Comparison of ENCODE assay signal across 9 cellular contexts in genomic region chr7:118590107-118590506, GRCh38.
DNase-seq lines count a peak whose midpoint lies in the region; ATAC-seq, FAIRE-seq and TF ChIP-seq lines count a peak whose summit lies in the region.
"Had no signal": no experiment of that assay in that cellular context is flagged by ENCODE, and none has a peak within 500 bp of the region (broad histone marks: within the 10 kb centered on the region; RNA-seq: fewer than 3 reads in every experiment).

No MANE protein-coding gene starts in this region.

- H3K4me1 ChIP-seq in mammary epithelial cell (ENCODE audit: insufficient read depth, low read length) (no peaks in the 10 kb centered on the region), prostate gland (replicated peaks) (no peaks in the 10 kb centered on the region)

- peak; percentile 77 for ATAC-seq in GM19397 (IDR thresholded peaks at IDR 0.05; ENCODE audit: unreplicated experiment)
- ATAC-seq in HG03565 (IDR thresholded peaks at IDR 0.05; ENCODE audit: unreplicated experiment) = peak; percentile 81

- in situ Hi-C loops in mammary epithelial cell (cut with MboI; ENCODE audit: low sequenced_read_pairs in 2 of 2) = no loop called here

- H2AFZ ChIP-seq in mammary epithelial cell (ENCODE audit: low read depth, low read length) = no peak overlapping the region

- no peaks in the 10 kb centered on the region for H3K36me3 ChIP-seq in mammary epithelial cell (ENCODE audit: insufficient read depth, low read length)
- H3K36me3 ChIP-seq in prostate gland = no peaks in the 10 kb centered on the region

- WGBS in mammary epithelial cell (ENCODE audit: low coverage, missing lambda C conversion rate) = 28% methylated on average over 2 of the region's 2 CpGs
- 76% methylated on average over 2 of the region's 2 CpGs for WGBS in prostate gland

- peak; percentile 41 for TF ChIP-seq CTCF in D721Med (IDR thresholded peaks at IDR 0.05; ENCODE audit: insufficient read depth, missing control alignments)
- TF ChIP-seq CTCF in mammary epithelial cell (conservative IDR thresholded peaks at IDR 0.05 in 1 of 2, IDR thresholded peaks at IDR 0.05 in 1 of 2; ENCODE audit: extremely low read depth in 1 of 2, insufficient read depth in 1 of 2, low read depth in 1 of 2, low read length in 2 of 2) = peak; percentile 18 to 55
- TF ChIP-seq CTCF in prostate gland (IDR thresholded peaks at IDR 0.05) = no peak

- DNase-seq in D721Med (ENCODE audit: insufficient read length, low spot score) (no peak), mammary epithelial cell (peak; percentile 20), dedifferentiated amniotic fluid mesenchymal stem cell (ENCODE audit: extremely low spot score) (no peak), AG20443 (ENCODE audit: low spot score) (no peak), prostate gland (ENCODE audit: low spot score) (no peak), NCI-H1694 treated with DMSO at 0.1 percent for 48 hours (lab: John Stamatoyannopoulos, UW) (no peak)

- no peak overlapping the region for H3K9ac ChIP-seq in mammary epithelial cell (ENCODE audit: insufficient read depth, low read length)

- BruUV-seq in mammary epithelial cell (replicated peaks; lab: Mats Ljungman, UMichigan) = no TSS peak

- no peak for FAIRE-seq in D721Med (lab: Jason Lieb, UNC)

- H3K4me3 ChIP-seq in mammary epithelial cell (replicated peaks in 1 of 3; ENCODE audit: insufficient read depth in 1 of 3, low read depth in 2 of 3, low read length in 3 of 3) = no peak overlapping the region
- H3K4me3 ChIP-seq in prostate gland = no peak overlapping the region
- H3K4me3 ChIP-seq: lung had no signal

- TF ChIP-seq POLR2A in prostate gland (IDR thresholded peaks at IDR 0.05) = no peak

- CTCF ChIA-PET in mammary epithelial cell (lab: Charles Lee; ENCODE audit: low non-redundant PET) = no interaction called here

- H3K79me2 ChIP-seq in mammary epithelial cell (ENCODE audit: insufficient read depth, low read length) = no peaks in the 10 kb centered on the region

- intact Hi-C loops in mammary epithelial cell (cut with micrococcal nuclease) = loop anchor here (1.0 kb wide), 2 partner anchors 237 to 331 kb away; no protein-coding TSS in a partner anchor
- intact Hi-C loops in prostate gland (cut with DNase I) = no loop called here

- H3K9me3 ChIP-seq in mammary epithelial cell (replicated peaks; ENCODE audit: insufficient read depth, low read length) (no peaks in the 10 kb centered on the region), prostate gland (no peaks in the 10 kb centered on the region)

- H3K27ac ChIP-seq in mammary epithelial cell (ENCODE audit: insufficient read depth, low read depth, low read length) (no peak overlapping the region), prostate gland (no peak overlapping the region)

- H3K27me3 ChIP-seq in mammary epithelial cell (ENCODE audit: insufficient read depth, low read length) (peaks cover 2% of the 10 kb centered on the region), prostate gland (replicated peaks; ENCODE audit: insufficient read depth) (no peaks in the 10 kb centered on the region)

- no peaks in the 10 kb centered on the region for H4K20me1 ChIP-seq in mammary epithelial cell (ENCODE audit: insufficient read depth, low read length)

- dilution Hi-C loops in mammary epithelial cell (cut with HindIII; ENCODE audit: low sequenced_read_pairs) = no loop called here

- no peak overlapping the region for H3K4me2 ChIP-seq in mammary epithelial cell (ENCODE audit: insufficient read depth, low read depth, low read length)

Comparison
In these comparisons a context has a peak if more than half of its experiments do, and no peak if none do; other contexts are left out.
1. CTCF ChIP-seq: peak in D721Med (single experiment) and mammary epithelial cell (2 of 2); none in prostate gland (0 of 4).